14 cellular contexts compared by ENCODE assay signal in the genomic region with DNA sequence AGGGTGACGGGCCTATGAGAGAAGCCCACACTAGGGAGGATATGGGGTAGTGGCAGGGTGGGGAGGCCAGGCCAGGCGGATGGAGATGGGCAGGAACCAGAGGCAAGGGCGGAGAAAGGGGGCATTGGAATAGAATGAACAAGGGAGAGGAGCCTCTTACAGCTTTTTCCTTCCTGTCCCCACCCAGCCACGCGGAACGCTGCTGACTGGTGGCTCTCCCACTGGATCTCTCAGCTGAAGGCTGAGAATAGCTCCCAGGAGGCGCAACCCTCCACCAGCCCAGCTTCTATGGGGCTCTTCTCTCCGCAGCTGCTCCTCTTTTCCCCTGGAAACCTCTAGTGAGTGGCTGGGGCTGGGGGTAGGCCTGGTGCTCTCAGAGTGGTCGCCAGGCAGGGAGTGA. TPM values are rescaled to one million over a fixed set of nuclear protein-coding genes. Genes with fewer than 3 reads are reported as not detected.
DNase-seq lines count a peak whose midpoint lies in the region; ATAC-seq and TF ChIP-seq lines count a peak whose summit lies in the region.
"Had no signal": no experiment of that assay in that cellular context is flagged by ENCODE, and none has a peak within 500 bp of the region (broad histone marks: within the 10 kb centered on the region; RNA-seq: fewer than 3 reads in every experiment).

No MANE protein-coding gene starts in this region.

- TF ChIP-seq CTCF in SK-N-SH (IDR thresholded peaks at IDR 0.05) (no peak), hepatocyte (IDR thresholded peaks at IDR 0.05; ENCODE audit: poor library complexity) (no peak), lower lobe of right lung (IDR thresholded peaks at IDR 0.05) (no peak)

- POLR2A ChIA-PET in SK-N-SH (lab: Yijun Ruan, JAX), result interaction anchor here (1.1 to 1.3 kb wide), 3 partner anchors 10 to 45 kb away, joined by 3 to 5 read pairs (median 3); partner anchors contain the start of gene DLK2

- H3K4me1 ChIP-seq in SK-N-SH (ENCODE audit: control insufficient read depth in 1 of 2, insufficient read depth in 2 of 2, low read depth in 1 of 2, low read length in 1 of 2), result no peaks in the 10 kb centered on the region
- H3K4me1 ChIP-seq in hepatocyte (ENCODE audit: insufficient read depth), result no peaks in the 10 kb centered on the region
- H3K4me1 ChIP-seq in lower lobe of right lung, result no peaks in the 10 kb centered on the region

- TF ChIP-seq RAD21 in SK-N-SH (IDR thresholded peaks at IDR 0.05; ENCODE audit: low read length), result no peak

- H3K27ac ChIP-seq in SK-N-SH (ENCODE audit: low read depth in 2 of 2, low read length in 1 of 2), result no peak overlapping the region
- no peak overlapping the region for H3K27ac ChIP-seq in hepatocyte
- no peak overlapping the region for H3K27ac ChIP-seq in lower lobe of right lung
- H3K27ac ChIP-seq: 22Rv1 had no signal

- H3K9me2 ChIP-seq in SK-N-SH (no peaks in the 10 kb centered on the region), hepatocyte (replicated peaks; ENCODE audit: insufficient read depth) (no peaks in the 10 kb centered on the region)

- H3K9ac ChIP-seq in SK-N-SH, result no peak overlapping the region

- H2AFZ ChIP-seq in SK-N-SH (ENCODE audit: low read depth), result no peak overlapping the region
- no peak overlapping the region for H2AFZ ChIP-seq in hepatocyte

- H3K4me2 ChIP-seq in SK-N-SH, result no peak overlapping the region
- no peak overlapping the region for H3K4me2 ChIP-seq in hepatocyte

- H3K27me3 ChIP-seq in SK-N-SH (ENCODE audit: insufficient read depth), result no peaks in the 10 kb centered on the region
- H3K27me3 ChIP-seq in hepatocyte, result no peaks in the 10 kb centered on the region
- H3K27me3 ChIP-seq in lower lobe of right lung (ENCODE audit: low read depth), result no peaks in the 10 kb centered on the region

- no peaks in the 10 kb centered on the region for H3F3A ChIP-seq in SK-N-SH (replicated peaks; ENCODE audit: insufficient read depth)

- CTCF ChIA-PET in SK-N-SH (lab: Yijun Ruan, JAX), result interaction anchor here (0.7 to 2.8 kb wide), 5 partner anchors 10 to 65 kb away, joined by 3 to 16 read pairs (median 8); partner anchors contain the start of genes DLK2 and LRRC73

- no peak for TF ChIP-seq EP300 in SK-N-SH (IDR thresholded peaks at IDR 0.05; ENCODE audit: borderline replicate concordance in 1 of 2, low read depth in 1 of 2, low read length in 1 of 2)

- no peaks in the 10 kb centered on the region for H3K9me3 ChIP-seq in SK-N-SH
- H3K9me3 ChIP-seq in hepatocyte (ENCODE audit: low read depth), result no peaks in the 10 kb centered on the region
- H3K9me3 ChIP-seq in lower lobe of right lung, result no peaks in the 10 kb centered on the region

- H3K4me3 ChIP-seq in SK-N-SH (ENCODE audit: low read depth in 2 of 2, low read length in 1 of 2) (no peak overlapping the region), hepatocyte (no peak overlapping the region), lower lobe of right lung (no peak overlapping the region)

- no peak for ATAC-seq in SK-N-SH treated with all-trans-retinoic acid at 6 μM for 48 hours
- no peak for ATAC-seq in lower lobe of right lung
- no peak for ATAC-seq in HG02885 (IDR thresholded peaks at IDR 0.05; ENCODE audit: poor library complexity, unreplicated experiment)
- ATAC-seq in left cardiac atrium, result no peak
- ATAC-seq: HepG2 had no signal

- H3K36me3 ChIP-seq in SK-N-SH (replicated peaks in 1 of 2; ENCODE audit: control insufficient read depth in 1 of 2, insufficient read depth in 2 of 2, low read length in 1 of 2), result peaks cover 4 to 39% of the 10 kb centered on the region in 2 experiments
- no peaks in the 10 kb centered on the region for H3K36me3 ChIP-seq in hepatocyte (replicated peaks; ENCODE audit: insufficient read depth, low read depth)
- peaks cover 99% of the 10 kb centered on the region for H3K36me3 ChIP-seq in lower lobe of right lung

- no peaks in the 10 kb centered on the region for H4K20me1 ChIP-seq in SK-N-SH (ENCODE audit: insufficient read depth)
- H4K20me1 ChIP-seq in hepatocyte (ENCODE audit: insufficient read depth, poor library complexity, severe bottlenecking), result no peaks in the 10 kb centered on the region

- DNase-seq in SK-N-SH (peak; percentile 11), hepatocyte (ENCODE audit: low spot score) (peak; percentile 3), putamen (ENCODE audit: low spot score) (peak; percentile 32), lower lobe of right lung (no peak), left cardiac atrium (no peak)
- DNase-seq: CD4-positive, CD25-positive, alpha-beta regulatory T cell; DMS53; GF-D8; HCEC 1CT; HFFc6 had no signal

- WGBS in SK-N-SH (ENCODE audit: low lambda C conversion rate), result 91% methylated on average over 9 of the region's 9 CpGs
- 94% methylated on average over 9 of the region's 9 CpGs for WGBS in hepatocyte (ENCODE audit: low lambda C conversion rate, missing lambda C conversion rate)

- no peaks in the 10 kb centered on the region for H3K79me2 ChIP-seq in SK-N-SH (ENCODE audit: insufficient read depth)
- H3K79me2 ChIP-seq in hepatocyte, result no peaks in the 10 kb centered on the region

- intact Hi-C loops in lower lobe of right lung (cut with DNase I) (no loop called here), left cardiac atrium (cut with DNase I) (no loop called here)

TF ChIP-seq in SK-N-SH, 30 proteins besides CTCF, POLR2A, EP300 and RAD21 (continues in another document):
- TF ChIP-seq FOSL2 (IDR thresholded peaks at IDR 0.05; ENCODE audit: borderline replicate concordance, low read depth) (no peak), YY1 (IDR thresholded peaks at IDR 0.05; ENCODE audit: low read depth) (no peak)
- TF ChIP-seq, protein P1, sequence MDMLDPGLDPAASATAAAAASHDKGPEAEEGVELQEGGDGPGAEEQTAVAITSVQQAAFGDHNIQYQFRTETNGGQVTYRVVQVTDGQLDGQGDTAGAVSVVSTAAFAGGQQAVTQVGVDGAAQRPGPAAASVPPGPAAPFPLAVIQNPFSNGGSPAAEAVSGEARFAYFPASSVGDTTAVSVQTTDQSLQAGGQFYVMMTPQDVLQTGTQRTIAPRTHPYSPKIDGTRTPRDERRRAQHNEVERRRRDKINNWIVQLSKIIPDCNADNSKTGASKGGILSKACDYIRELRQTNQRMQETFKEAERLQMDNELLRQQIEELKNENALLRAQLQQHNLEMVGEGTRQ (IDR thresholded peaks at IDR 0.05; ENCODE audit: borderline replicate concordance, low read depth, low read length), result no peak
- TF ChIP-seq, protein P2, sequence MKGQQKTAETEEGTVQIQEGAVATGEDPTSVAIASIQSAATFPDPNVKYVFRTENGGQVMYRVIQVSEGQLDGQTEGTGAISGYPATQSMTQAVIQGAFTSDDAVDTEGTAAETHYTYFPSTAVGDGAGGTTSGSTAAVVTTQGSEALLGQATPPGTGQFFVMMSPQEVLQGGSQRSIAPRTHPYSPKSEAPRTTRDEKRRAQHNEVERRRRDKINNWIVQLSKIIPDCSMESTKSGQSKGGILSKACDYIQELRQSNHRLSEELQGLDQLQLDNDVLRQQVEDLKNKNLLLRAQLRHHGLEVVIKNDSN (IDR thresholded peaks at IDR 0.05; ENCODE audit: borderline replicate concordance, low read depth), result no peak

TF ChIP-seq in SK-N-SH treated with all-trans-retinoic acid at 6 μM for 48 hours, 23 proteins besides CTCF, POLR2A, EP300 and RAD21 (continues in another document):
- no peak for TF ChIP-seq CSDC2 (CRISPR knock-in tag; IDR thresholded peaks at IDR 0.05)
- no peak for TF ChIP-seq ZFP3 (CRISPR knock-in tag; IDR thresholded peaks at IDR 0.05)
- TF ChIP-seq ZFP30 (CRISPR knock-in tag; IDR thresholded peaks at IDR 0.05), result no peak
- no peak for TF ChIP-seq ESRRG (CRISPR knock-in tag; IDR thresholded peaks at IDR 0.05)
- no peak for TF ChIP-seq TSHZ2 (CRISPR knock-in tag; IDR thresholded peaks at IDR 0.05)
- no peak for TF ChIP-seq ZNF70 (CRISPR knock-in tag; IDR thresholded peaks at IDR 0.05)
- TF ChIP-seq SNAI2 (CRISPR knock-in tag; IDR thresholded peaks at IDR 0.05), result no peak

RNA-seq across cellular contexts. Expression of gene DLK2, which starts 10.7 kb away (rescaled TPM):
- polyA plus RNA-seq in SK-N-SH (2012; rRNA removed), result 1.9 and 3.9 TPM in 2 replicates
- 1.4 and 2.0 TPM in 2 replicates for polyA plus RNA-seq in SK-N-SH (2012; cell fraction: cytosol; rRNA removed)
- 1.9 and 2.7 TPM in 2 replicates for polyA plus RNA-seq in SK-N-SH (2012; cell fraction: nucleus; rRNA removed)
- 0.33 and 0.60 TPM in 2 replicates for total RNA-seq in hepatocyte
- 1.8 and 2.1 TPM in 2 replicates for polyA plus RNA-seq in hepatocyte
- 0.53 TPM for total RNA-seq in lower lobe of right lung
- total RNA-seq in left cardiac atrium, result under 1 TPM in 1 of 2 donors, not detected in 1; 0.68 TPM

RNA-seq across cellular contexts. Expression of gene ABCC10, which starts 17.3 kb away (rescaled TPM):
- polyA plus RNA-seq in SK-N-SH (2012; rRNA removed), result 21.5 and 28.3 TPM in 2 replicates
- 7.0 and 12.0 TPM in 2 replicates for polyA plus RNA-seq in SK-N-SH (2012; cell fraction: cytosol; rRNA removed)
- 74.8 and 77.9 TPM in 2 replicates for polyA plus RNA-seq in SK-N-SH (2012; cell fraction: nucleus; rRNA removed)
- total RNA-seq in hepatocyte, result 16.7 and 17.6 TPM in 2 replicates
- polyA plus RNA-seq in hepatocyte, result 33.3 and 41.3 TPM in 2 replicates
- total RNA-seq in lower lobe of right lung, result 34.4 TPM
- total RNA-seq in left cardiac atrium, result 10 to 100 TPM; 12.5 to 13.7 TPM

RNA-seq across cellular contexts. Expression of gene TJAP1, which starts 32.8 kb away (rescaled TPM):
- 30.7 and 39.5 TPM in 2 replicates for polyA plus RNA-seq in SK-N-SH (2012; rRNA removed)
- 30.1 and 33.0 TPM in 2 replicates for polyA plus RNA-seq in SK-N-SH (2012; cell fraction: cytosol; rRNA removed)
- polyA plus RNA-seq in SK-N-SH (2012; cell fraction: nucleus; rRNA removed), result 119 and 134 TPM in 2 replicates
- 14.6 and 16.4 TPM in 2 replicates for total RNA-seq in hepatocyte
- polyA plus RNA-seq in hepatocyte, result 10.3 and 13.8 TPM in 2 replicates
- total RNA-seq in lower lobe of right lung, result 34.3 TPM
- total RNA-seq in left cardiac atrium, result 10 to 100 TPM; 17.4 to 18.3 TPM

Comparison
In these comparisons a context has a peak if more than half of its experiments do, and no peak if none do; other contexts are left out.
1. DNase-seq: peak in SK-N-SH (single experiment), hepatocyte (single experiment) and putamen (single experiment); none in lower lobe of right lung (single experiment) and left cardiac atrium (single experiment).